ENCODE assay signal across 14 cellular contexts in genomic region chr5:96282020-96282419, GRCh38.
A peak's percentile ranks its signal among the peaks of the same experiment; 100 is the strongest.
DNase-seq lines count a peak whose midpoint lies in the region; ATAC-seq and TF ChIP-seq lines count a peak whose summit lies in the region.
"Had no signal": no experiment of that assay in that cellular context is flagged by ENCODE, and none has a peak within 500 bp of the region (broad histone marks: within the 10 kb centered on the region; RNA-seq: fewer than 3 reads in every experiment).

No MANE protein-coding gene starts in this region.

- no peak overlapping the region for H2AFZ ChIP-seq in IMR-90 (replicated peaks; ENCODE audit: low read length, poor library complexity)
- H2AFZ ChIP-seq in mesenchymal stem cell (ENCODE audit: low read depth, low read length): no peak overlapping the region

- peaks cover 4% of the 10 kb centered on the region; the same call in 1 of the 2 replicates for H3K4me1 ChIP-seq in IMR-90 (ENCODE audit: control insufficient read depth, insufficient read depth, low read length)
- peaks cover 24% of the 10 kb centered on the region for H3K4me1 ChIP-seq in foreskin keratinocyte
- H3K4me1 ChIP-seq in left ventricle myocardium inferior: no peaks in the 10 kb centered on the region
- H3K4me1 ChIP-seq in mesenchymal stem cell (ENCODE audit: control insufficient read depth, insufficient read depth, low read depth, low read length): no peaks in the 10 kb centered on the region
- H3K4me1 ChIP-seq: BLaER1 treated with 17β-estradiol and CSF1 and Interleukin-3, amounts not matched to agents 10 nM and 100 nM had no signal

- H3K56ac ChIP-seq in IMR-90 (ENCODE audit: extremely low read depth, insufficient read depth, low read length): no peak overlapping the region

- H2AK5ac ChIP-seq in IMR-90 (ENCODE audit: low read depth, low read length) (peak overlapping the region; percentile 70; the same call in 1 of the 2 replicates), mesenchymal stem cell (ENCODE audit: low read length, severe bottlenecking) (no peak overlapping the region)

- H3K9me3 ChIP-seq in IMR-90 (ENCODE audit: control insufficient read depth, insufficient read depth, low read length) (no peaks in the 10 kb centered on the region), left ventricle myocardium inferior (replicated peaks) (no peaks in the 10 kb centered on the region), mesenchymal stem cell (ENCODE audit: control insufficient read depth, low read length) (no peaks in the 10 kb centered on the region)
- H3K9me3 ChIP-seq: BLaER1 treated with 17β-estradiol and CSF1 and Interleukin-3, amounts not matched to agents 10 nM and 100 nM had no signal

- H3K4ac ChIP-seq in IMR-90 (ENCODE audit: low read depth, low read length) (no peak overlapping the region), mesenchymal stem cell (ENCODE audit: low read depth in 1 of 2, low read length in 2 of 2) (no peak overlapping the region)

- H3K23ac ChIP-seq in IMR-90 (ENCODE audit: low read depth, low read length) (no peak overlapping the region), mesenchymal stem cell (ENCODE audit: low read length in 2 of 2) (no peak overlapping the region)

- DNase-seq in IMR-90: no peak
- no peak for DNase-seq in foreskin keratinocyte
- no peak for DNase-seq in left ventricle myocardium inferior
- no peak for DNase-seq in mesenchymal stem cell
- no peak for DNase-seq in DMS53 (lab: John Stamatoyannopoulos, UW)
- no peak for DNase-seq in NCI-H2029 (lab: John Stamatoyannopoulos, UW)
- DNase-seq in omental fat pad (ENCODE audit: low spot score): no peak
- DNase-seq in posterior vena cava (ENCODE audit: low spot score): no peak
- DNase-seq: ACHN; CD4-positive, CD25-positive, alpha-beta regulatory T cell; GM23248 had no signal

- H3K27me3 ChIP-seq in IMR-90 (ENCODE audit: control insufficient read depth, insufficient read depth, low read length) (no peaks in the 10 kb centered on the region), foreskin keratinocyte (no peaks in the 10 kb centered on the region), left ventricle myocardium inferior (ENCODE audit: low read depth) (no peaks in the 10 kb centered on the region), mesenchymal stem cell (ENCODE audit: control insufficient read depth in 1 of 2, insufficient read depth in 1 of 2, low read length in 2 of 2) (no peaks in the 10 kb centered on the region)
- H3K27me3 ChIP-seq: BLaER1 treated with 17β-estradiol and CSF1 and Interleukin-3, amounts not matched to agents 10 nM and 100 nM had no signal

- no peak overlapping the region for H4K5ac ChIP-seq in IMR-90 (ENCODE audit: low read depth, low read length)

- TF ChIP-seq CTCF in IMR-90 (conservative IDR thresholded peaks at IDR 0.05; ENCODE audit: low read depth, low read length) (no peak), foreskin keratinocyte (conservative IDR thresholded peaks at IDR 0.05) (no peak), left ventricle myocardium inferior (IDR thresholded peaks at IDR 0.05; ENCODE audit: borderline replicate concordance) (no peak), omental fat pad (IDR thresholded peaks at IDR 0.05) (no peak)

- ATAC-seq in IMR-90 (ENCODE audit: low read depth) (no peak), foreskin keratinocyte (no peak), omental fat pad (ENCODE audit: low FRiP score) (no peak)
- ATAC-seq: HCT116 had no signal

- intact Hi-C loops in IMR-90 (cut with micrococcal nuclease) (no loop called here), left ventricle myocardium inferior (cut with micrococcal nuclease) (no loop called here), posterior vena cava (cut with DNase I) (no loop called here)

- TF ChIP-seq RAD21 in IMR-90 (IDR thresholded peaks at IDR 0.05; ENCODE audit: low read length): no peak

- no peaks in the 10 kb centered on the region for H3K9me1 ChIP-seq in IMR-90 (ENCODE audit: insufficient read depth, low read length)

- TF ChIP-seq POLR2A in IMR-90 (IDR thresholded peaks at IDR 0.05; ENCODE audit: low read depth, low read length): no peak

- H2BK12ac ChIP-seq in mesenchymal stem cell (ENCODE audit: low read length in 2 of 2): no peak overlapping the region

- H4K91ac ChIP-seq in IMR-90 (ENCODE audit: insufficient read depth, low read depth, low read length) (no peak overlapping the region; the same call in 1 of the 2 replicates), mesenchymal stem cell (ENCODE audit: low read length) (peak overlapping the region; percentile 39)

- H3K18ac ChIP-seq in IMR-90 (ENCODE audit: low read depth, low read length) (no peak overlapping the region), mesenchymal stem cell (ENCODE audit: low read depth in 1 of 2, low read length in 2 of 2) (peak overlapping the region in 1 of 2 experiments; percentile 30)

- no peaks in the 10 kb centered on the region for H4K20me1 ChIP-seq in IMR-90 (ENCODE audit: insufficient read depth, low read length)
- H4K20me1 ChIP-seq: BLaER1 treated with 17β-estradiol and CSF1 and Interleukin-3, amounts not matched to agents 10 nM and 100 nM had no signal

- no peak overlapping the region; the same call in 1 of the 2 replicates for H2BK20ac ChIP-seq in IMR-90 (ENCODE audit: low read depth, low read length)

- dilution Hi-C loops in IMR-90 (cut with HindIII; ENCODE audit: low sequenced_read_pairs, unreplicated experiment): no loop called here

- H4K8ac ChIP-seq in IMR-90 (ENCODE audit: low read depth in 2 of 2, low read length in 2 of 2) (no peak overlapping the region), mesenchymal stem cell (ENCODE audit: low read length) (no peak overlapping the region)

- H2AK9ac ChIP-seq in IMR-90 (replicated peaks; ENCODE audit: low read depth, low read length, poor library complexity): no peak overlapping the region

- H3K79me1 ChIP-seq in IMR-90 (ENCODE audit: low read depth in 1 of 2, low read length in 2 of 2): no peaks in the 10 kb centered on the region
- no peaks in the 10 kb centered on the region for H3K79me1 ChIP-seq in mesenchymal stem cell (replicated peaks; ENCODE audit: low read length, poor library complexity, severe bottlenecking)

- H2BK5ac ChIP-seq in IMR-90 (ENCODE audit: low read depth, low read length, poor library complexity, severe bottlenecking) (no peak overlapping the region), mesenchymal stem cell (ENCODE audit: low read depth, low read length, poor library complexity, severe bottlenecking) (no peak overlapping the region)

- H3K4me2 ChIP-seq in IMR-90 (ENCODE audit: low read depth, low read length): no peak overlapping the region
- H3K4me2 ChIP-seq in mesenchymal stem cell (ENCODE audit: low read length, poor library complexity, severe bottlenecking): no peak overlapping the region
- H3K4me2 ChIP-seq: BLaER1 treated with 17β-estradiol and CSF1 and Interleukin-3, amounts not matched to agents 10 nM and 100 nM had no signal

- H2BK120ac ChIP-seq in IMR-90 (ENCODE audit: low read depth, low read length) (no peak overlapping the region), mesenchymal stem cell (ENCODE audit: low read depth, low read length) (no peak overlapping the region)

- H2BK15ac ChIP-seq in IMR-90 (ENCODE audit: low read depth, low read length): peak overlapping the region; percentile 23; the same call in 1 of the 3 replicates
- no peak overlapping the region for H2BK15ac ChIP-seq in mesenchymal stem cell (ENCODE audit: low read depth, poor library complexity, severe bottlenecking)

- no peak overlapping the region for H3K14ac ChIP-seq in IMR-90 (replicated peaks; ENCODE audit: low read depth, low read length)
- H3K14ac ChIP-seq in mesenchymal stem cell (ENCODE audit: low read length in 2 of 2): peak overlapping the region in 1 of 2 experiments; percentile 57

- CTCF ChIA-PET in IMR-90 (lab: Yijun Ruan, JAX): interaction anchor here (0.8 kb wide), 1 partner anchor 638 kb away, joined by 3 read pairs; no protein-coding TSS in a partner anchor

- H3K27ac ChIP-seq in IMR-90 (ENCODE audit: insufficient read depth, low read length) (no peak overlapping the region), foreskin keratinocyte (peak overlapping the region; percentile 90), left ventricle myocardium inferior (replicated peaks) (peak overlapping the region; percentile 45), mesenchymal stem cell (ENCODE audit: low read length, poor library complexity, severe bottlenecking) (no peak overlapping the region)
- H3K27ac ChIP-seq: BLaER1 treated with 17β-estradiol and CSF1 and Interleukin-3, amounts not matched to agents 10 nM and 100 nM; HL-60 had no signal

- no peaks in the 10 kb centered on the region for H3K36me3 ChIP-seq in IMR-90 (ENCODE audit: control insufficient read depth, insufficient read depth, low read length)
- H3K36me3 ChIP-seq in left ventricle myocardium inferior: no peaks in the 10 kb centered on the region
- H3K36me3 ChIP-seq in mesenchymal stem cell (ENCODE audit: control insufficient read depth in 1 of 2, insufficient read depth in 2 of 2, low read depth in 1 of 2, low read length in 2 of 2): no peaks in the 10 kb centered on the region
- H3K36me3 ChIP-seq: BLaER1 treated with 17β-estradiol and CSF1 and Interleukin-3, amounts not matched to agents 10 nM and 100 nM had no signal

- H3K4me3 ChIP-seq in IMR-90 (ENCODE audit: insufficient read depth, low read depth, low read length): no peak overlapping the region
- no peak overlapping the region for H3K4me3 ChIP-seq in left ventricle myocardium inferior
- no peak overlapping the region for H3K4me3 ChIP-seq in mesenchymal stem cell (ENCODE audit: insufficient read depth in 1 of 2, low read depth in 1 of 2, low read length in 2 of 2)
- H3K4me3 ChIP-seq: BLaER1 treated with 17β-estradiol and CSF1 and Interleukin-3, amounts not matched to agents 10 nM and 100 nM; GM23248 had no signal

- BruUV-seq in IMR-90 (replicated peaks; lab: Mats Ljungman, UMichigan): no TSS peak

- H3K9ac ChIP-seq in IMR-90 (ENCODE audit: low read depth, low read length) (no peak overlapping the region), mesenchymal stem cell (ENCODE audit: low read length) (no peak overlapping the region)
- H3K9ac ChIP-seq: BLaER1 treated with 17β-estradiol and CSF1 and Interleukin-3, amounts not matched to agents 10 nM and 100 nM had no signal

- WGBS in IMR-90 (ENCODE audit: extremely low coverage in 2 of 2, insufficient read length in 1 of 2), 2 experiments: 93% methylated on average over 2 of the region's 8 CpGs; no CpG with 5 or more reads in 1 of the 2 experiments
- WGBS in mesenchymal stem cell: 88% methylated on average over 7 of the region's 8 CpGs

- in situ Hi-C loops in IMR-90 (cut with MboI; ENCODE audit: low sequenced_read_pairs): no loop called here

- POLR2A ChIA-PET in IMR-90 (lab: Charles Lee; ENCODE audit: unreplicated experiment): no interaction called here

TF ChIP-seq in IMR-90, 13 proteins besides CTCF, POLR2A, EP300 and RAD21 (continues in another document):
- TF ChIP-seq CHD1 (IDR thresholded peaks at IDR 0.05; ENCODE audit: low read depth, low read length) (no peak), MAFK (IDR thresholded peaks at IDR 0.05; ENCODE audit: low read depth, low read length) (no peak), NFE2L2 (IDR thresholded peaks at IDR 0.05; ENCODE audit: low read depth, low read length) (no peak)

Comparison
In these comparisons a context has a peak if more than half of its experiments do, and no peak if none do; other contexts are left out.
1. H3K27ac ChIP-seq: peak in foreskin keratinocyte (single experiment) and left ventricle myocardium inferior (single experiment); none in IMR-90 (single experiment) and mesenchymal stem cell (single experiment).